ENCODE assay signal across 17 cellular contexts in genomic region chr2:45765847-45766254, GRCh38.
A peak's percentile ranks its signal among the peaks of the same experiment; 100 is the strongest.
DNase-seq lines count a peak whose midpoint lies in the region; ATAC-seq and TF ChIP-seq lines count a peak whose summit lies in the region.
"Had no signal": no experiment of that assay in that cellular context is flagged by ENCODE, and none has a peak within 500 bp of the region (broad histone marks: within the 10 kb centered on the region; RNA-seq: fewer than 3 reads in every experiment).

No MANE protein-coding gene starts in this region.

- no peaks in the 10 kb centered on the region for H3K9me3 Mint-ChIP-seq in stimulated activated effector memory CD8-positive, alpha-beta T cell treated with anti-CD3 and anti-CD28 coated beads, Interleukin-12 subunit alpha, Interleukin-12 subunit beta, amount 100 ng/mL, for 72 hours
- H3K9me3 Mint-ChIP-seq: effector memory CD8-positive, alpha-beta T cell had no signal

- peak overlapping the region; percentile 14 for H3K27ac Mint-ChIP-seq in stimulated activated effector memory CD8-positive, alpha-beta T cell treated with anti-CD3 and anti-CD28 coated beads, Interleukin-12 subunit alpha, Interleukin-12 subunit beta, amount 100 ng/mL, for 72 hours
- H3K27ac Mint-ChIP-seq: effector memory CD8-positive, alpha-beta T cell had no signal

- no peaks in the 10 kb centered on the region for H3K36me3 Mint-ChIP-seq in stimulated activated effector memory CD8-positive, alpha-beta T cell treated with anti-CD3 and anti-CD28 coated beads, Interleukin-12 subunit alpha, Interleukin-12 subunit beta, amount 100 ng/mL, for 72 hours

- peak overlapping the region; percentile 18 to 41 for H3K27ac ChIP-seq in right atrium auricular region
- H3K27ac ChIP-seq: 22Rv1, tibial artery had no signal

- no peaks in the 10 kb centered on the region for H3K27me3 ChIP-seq in right atrium auricular region
- H3K27me3 ChIP-seq: tibial artery had no signal

- H3K36me3 ChIP-seq in right atrium auricular region, result no peaks in the 10 kb centered on the region
- H3K36me3 ChIP-seq: HAP-1, tibial artery had no signal

- peak; percentile 45 for DNase-seq in DMS 273 (lab: John Stamatoyannopoulos, UW; ENCODE audit: unreplicated experiment)
- no peak for DNase-seq in DMS 273 treated with DMSO at 0.1 percent for 48 hours (lab: John Stamatoyannopoulos, UW)
- peak; percentile 36 for DNase-seq in OCI-M1 (lab: John Stamatoyannopoulos, UW)
- no peak for DNase-seq in right atrium auricular region (ENCODE audit: low spot score)
- DNase-seq in stimulated activated effector memory CD8-positive, alpha-beta T cell treated with anti-CD3 and anti-CD28 coated beads, Interleukin-12 subunit alpha, Interleukin-12 subunit beta, amount 100 ng/mL, for 72 hours (ENCODE audit: low spot score in 2 of 2), result no peak
- no peak for DNase-seq in COLO668 (lab: John Stamatoyannopoulos, UW; ENCODE audit: unreplicated experiment)
- DNase-seq in cerebellar nuclear complex (lab: John Stamatoyannopoulos, UW), result no peak
- DNase-seq: amniotic stem cell; DMS53; effector memory CD8-positive, alpha-beta T cell; midbrain; NCI-H2107; retina; tibial artery had no signal

- no peak overlapping the region for H3K4me3 ChIP-seq in right atrium auricular region
- H3K4me3 ChIP-seq: HAP-1, tibial artery had no signal

- H3K4me1 Mint-ChIP-seq in stimulated activated effector memory CD8-positive, alpha-beta T cell treated with anti-CD3 and anti-CD28 coated beads, Interleukin-12 subunit alpha, Interleukin-12 subunit beta, amount 100 ng/mL, for 72 hours, result peaks cover 12% of the 10 kb centered on the region

- no peak for ATAC-seq in stimulated activated effector memory CD8-positive, alpha-beta T cell treated with anti-CD3 and anti-CD28 coated beads, Interleukin-12 subunit alpha, Interleukin-12 subunit beta, amount 100 ng/mL, for 72 hours
- no peak for ATAC-seq in HG03097 (IDR thresholded peaks at IDR 0.05; ENCODE audit: low FRiP score, unreplicated experiment)
- ATAC-seq: effector memory CD8-positive, alpha-beta T cell had no signal

- no peak overlapping the region for H3K4me3 Mint-ChIP-seq in stimulated activated effector memory CD8-positive, alpha-beta T cell treated with anti-CD3 and anti-CD28 coated beads, Interleukin-12 subunit alpha, Interleukin-12 subunit beta, amount 100 ng/mL, for 72 hours
- H3K4me3 Mint-ChIP-seq: effector memory CD8-positive, alpha-beta T cell had no signal

- H3K4me1 ChIP-seq in right atrium auricular region, result peaks cover 0 to 42% of the 10 kb centered on the region in 2 donors
- H3K4me1 ChIP-seq: HAP-1 had no signal

- TF ChIP-seq CTCF in right atrium auricular region (IDR thresholded peaks at IDR 0.05), result no peak

- no peaks in the 10 kb centered on the region for H3K9me3 ChIP-seq in right atrium auricular region
- H3K9me3 ChIP-seq: HAP-1, tibial artery had no signal

Comparison
In these comparisons a context has a peak if more than half of its experiments do, and no peak if none do; other contexts are left out.
1. DNase-seq: peak in DMS 273 (single experiment) and OCI-M1 (single experiment); none in DMS 273 treated with DMSO at 0.1 percent for 48 hours (single experiment), right atrium auricular region (single experiment), stimulated activated effector memory CD8-positive, alpha-beta T cell treated with anti-CD3 and anti-CD28 coated beads, Interleukin-12 subunit alpha, Interleukin-12 subunit beta, amount 100 ng/mL, for 72 hours (0 of 2), COLO668 (single experiment) and cerebellar nuclear complex (0 of 2).